In the genomic region with DNA sequence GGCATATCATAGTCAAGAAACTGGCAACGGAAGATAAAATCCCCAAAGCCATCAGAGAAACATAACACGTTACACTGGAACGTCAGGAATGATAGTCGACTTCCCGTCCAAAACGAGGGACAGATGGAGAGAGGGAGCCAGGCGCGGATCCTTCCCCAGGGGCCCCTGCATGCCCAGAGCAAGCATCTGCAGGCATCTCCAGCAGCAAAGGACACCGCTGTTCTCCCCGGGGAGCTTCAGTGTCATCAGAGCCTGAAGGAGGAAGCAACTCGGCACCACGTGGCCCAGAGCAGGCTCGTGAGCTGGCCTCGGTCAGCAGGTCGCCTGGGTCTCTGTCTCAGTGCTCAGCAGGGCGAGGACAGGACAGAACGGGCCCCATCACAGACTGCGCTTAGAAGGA, we compare ENCODE assay signal across 1 cellular context.
A peak's percentile ranks its signal among the peaks of the same experiment; 100 is the strongest.
TF ChIP-seq lines count a peak whose summit lies in the region.

No MANE protein-coding gene starts in this region.

TF ChIP-seq in K562, 482 proteins besides CTCF, POLR2A, EP300 and RAD21 (continued from another document):
- TF ChIP-seq, protein P1, sequence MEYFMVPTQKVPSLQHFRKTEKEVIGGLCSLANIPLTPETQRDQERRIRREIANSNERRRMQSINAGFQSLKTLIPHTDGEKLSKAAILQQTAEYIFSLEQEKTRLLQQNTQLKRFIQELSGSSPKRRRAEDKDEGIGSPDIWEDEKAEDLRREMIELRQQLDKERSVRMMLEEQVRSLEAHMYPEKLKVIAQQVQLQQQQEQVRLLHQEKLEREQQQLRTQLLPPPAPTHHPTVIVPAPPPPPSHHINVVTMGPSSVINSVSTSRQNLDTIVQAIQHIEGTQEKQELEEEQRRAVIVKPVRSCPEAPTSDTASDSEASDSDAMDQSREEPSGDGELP (CRISPR knock-in tag; IDR thresholded peaks at IDR 0.05; ENCODE audit: borderline replicate concordance), result 0 out of 2 replicates have a peak, but pooled peaks have one; percentile 13
- TF ChIP-seq NR1H2 (CRISPR knock-in tag; IDR thresholded peaks at IDR 0.05), result no peak
- no peak for TF ChIP-seq NCOA6 (IDR thresholded peaks at IDR 0.05)
- no peak for TF ChIP-seq SNRNP70 (optimal IDR thresholded peaks at IDR 0.05; ENCODE audit: low read depth, low read length)
- TF ChIP-seq, protein P2, sequence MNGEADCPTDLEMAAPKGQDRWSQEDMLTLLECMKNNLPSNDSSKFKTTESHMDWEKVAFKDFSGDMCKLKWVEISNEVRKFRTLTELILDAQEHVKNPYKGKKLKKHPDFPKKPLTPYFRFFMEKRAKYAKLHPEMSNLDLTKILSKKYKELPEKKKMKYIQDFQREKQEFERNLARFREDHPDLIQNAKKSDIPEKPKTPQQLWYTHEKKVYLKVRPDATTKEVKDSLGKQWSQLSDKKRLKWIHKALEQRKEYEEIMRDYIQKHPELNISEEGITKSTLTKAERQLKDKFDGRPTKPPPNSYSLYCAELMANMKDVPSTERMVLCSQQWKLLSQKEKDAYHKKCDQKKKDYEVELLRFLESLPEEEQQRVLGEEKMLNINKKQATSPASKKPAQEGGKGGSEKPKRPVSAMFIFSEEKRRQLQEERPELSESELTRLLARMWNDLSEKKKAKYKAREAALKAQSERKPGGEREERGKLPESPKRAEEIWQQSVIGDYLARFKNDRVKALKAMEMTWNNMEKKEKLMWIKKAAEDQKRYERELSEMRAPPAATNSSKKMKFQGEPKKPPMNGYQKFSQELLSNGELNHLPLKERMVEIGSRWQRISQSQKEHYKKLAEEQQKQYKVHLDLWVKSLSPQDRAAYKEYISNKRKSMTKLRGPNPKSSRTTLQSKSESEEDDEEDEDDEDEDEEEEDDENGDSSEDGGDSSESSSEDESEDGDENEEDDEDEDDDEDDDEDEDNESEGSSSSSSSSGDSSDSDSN (IDR thresholded peaks at IDR 0.05; ENCODE audit: borderline replicate concordance in 1 of 2, low read depth in 2 of 2, low read length in 2 of 2), result no peak
- TF ChIP-seq, protein P3, sequence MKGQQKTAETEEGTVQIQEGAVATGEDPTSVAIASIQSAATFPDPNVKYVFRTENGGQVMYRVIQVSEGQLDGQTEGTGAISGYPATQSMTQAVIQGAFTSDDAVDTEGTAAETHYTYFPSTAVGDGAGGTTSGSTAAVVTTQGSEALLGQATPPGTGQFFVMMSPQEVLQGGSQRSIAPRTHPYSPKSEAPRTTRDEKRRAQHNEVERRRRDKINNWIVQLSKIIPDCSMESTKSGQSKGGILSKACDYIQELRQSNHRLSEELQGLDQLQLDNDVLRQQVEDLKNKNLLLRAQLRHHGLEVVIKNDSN (CRISPR knock-in tag; IDR thresholded peaks at IDR 0.05), result peak; percentile 64
